ENCODE assay signal across 8 cellular contexts in genomic region chr15:90839187-90840071, GRCh38. TPM values are rescaled to one million over a fixed set of nuclear protein-coding genes. Genes with fewer than 3 reads are reported as not detected.
DNase-seq lines count a peak whose midpoint lies in the region; ATAC-seq and TF ChIP-seq lines count a peak whose summit lies in the region.

No MANE protein-coding gene starts in this region.

- DNase-seq in A673 (ENCODE audit: low spot score) = peak; percentile 93
- no peak for DNase-seq in Panc1 (ENCODE audit: low read depth, low spot score)
- DNase-seq in epithelial cell of prostate (ENCODE audit: low read depth, low spot score) = peak; percentile 37
- DNase-seq in NCI-H187 (lab: John Stamatoyannopoulos, UW) = no peak
- DNase-seq in D341Med (ENCODE audit: low spot score) = no peak

- CTCF ChIA-PET in A673 (lab: Charles Lee) (interaction anchor here (0.5 to 1.1 kb wide), 3 partner anchors 56 to 163 kb away, joined by 3 to 4 read pairs (median 3); no protein-coding TSS in a partner anchor), Panc1 (lab: Charles Lee) (interaction anchor here (0.5 to 0.6 kb wide), 2 partner anchors 20 to 627 kb away, joined by 3 to 5 read pairs; no protein-coding TSS in a partner anchor)

- peak overlapping the region; percentile 51 for H3K27ac ChIP-seq in A673 (ENCODE audit: low read depth, low read length, poor library complexity, severe bottlenecking)
- no peak overlapping the region for H3K27ac ChIP-seq in Panc1 (ENCODE audit: low read length)
- H3K27ac ChIP-seq in epithelial cell of prostate = peak overlapping the region; percentile 85
- H3K27ac ChIP-seq in neutrophil = peak overlapping the region; percentile 85

- H3K4me1 ChIP-seq in A673 (ENCODE audit: insufficient read depth, low read length, poor library complexity, severe bottlenecking) (peaks cover 16% of the 10 kb centered on the region), Panc1 (ENCODE audit: control insufficient read depth, insufficient read depth, low read length) (no peaks in the 10 kb centered on the region), neutrophil (ENCODE audit: control insufficient read depth in 1 of 2, insufficient read depth in 1 of 2, low read depth in 1 of 2, low read length in 1 of 2) (peaks cover 39 to 41% of the 10 kb centered on the region in 2 experiments)

- ATAC-seq in GM18858 (IDR thresholded peaks at IDR 0.05; ENCODE audit: unreplicated experiment) (peak; percentile 46), HG03066 (IDR thresholded peaks at IDR 0.05; ENCODE audit: low read depth, unreplicated experiment) (peak; percentile 74), Panc1 (0 out of 2 replicates have a peak, but pooled peaks have one; percentile 29)

- TF ChIP-seq CTCF in A673 (conservative IDR thresholded peaks at IDR 0.05; ENCODE audit: low read depth, low read length) (no peak), Panc1 (IDR thresholded peaks at IDR 0.05) (no peak), neutrophil (IDR thresholded peaks at IDR 0.05) (no peak)

- POLR2A ChIA-PET in A673 (lab: Charles Lee; ENCODE audit: low non-redundant PET) = interaction anchor here (0.6 kb wide), 2 partner anchors 13 to 64 kb away, joined by 3 to 8 read pairs; partner anchors contain the start of gene MAN2A2
- POLR2A ChIA-PET in Panc1 (lab: Charles Lee) = interaction anchor here (0.5 kb wide), 1 partner anchor 21 kb away, joined by 3 read pairs; no protein-coding TSS in a partner anchor

- H3K4me3 ChIP-seq in A673 (ENCODE audit: low read depth, low read length, poor library complexity, severe bottlenecking) (peak overlapping the region; percentile 3), Panc1 (ENCODE audit: low read depth in 2 of 2, low read length in 2 of 2) (no peak overlapping the region), neutrophil (ENCODE audit: low read depth in 1 of 2, low read length in 1 of 2) (peak overlapping the region; percentile 56 to 59)

- intact Hi-C loops in A673 (cut with micrococcal nuclease; ENCODE audit: unreplicated experiment) = loop anchor here (2.0 kb wide), 1 partner anchor 31 kb away; no protein-coding TSS in a partner anchor
- intact Hi-C loops in Panc1 (cut with micrococcal nuclease; ENCODE audit: unreplicated experiment) = no loop called here

- in situ Hi-C loops in Panc1 (cut with HindIII; ENCODE audit: low pct_unique_long_range_greater_than_20kb, low sequenced_read_pairs) = no loop called here

- BruUV-seq in A673 (replicated peaks; lab: Mats Ljungman, UMichigan) (no TSS peak), Panc1 (replicated peaks; lab: Mats Ljungman, UMichigan) (no TSS peak)

- no peaks in the 10 kb centered on the region for H3K36me3 ChIP-seq in A673 (ENCODE audit: insufficient read depth, low read length, poor library complexity, severe bottlenecking)
- H3K36me3 ChIP-seq in Panc1 (ENCODE audit: control insufficient read depth, insufficient read depth, low read length) = no peaks in the 10 kb centered on the region
- no peaks in the 10 kb centered on the region for H3K36me3 ChIP-seq in neutrophil

- no peaks in the 10 kb centered on the region for H3K27me3 ChIP-seq in A673 (replicated peaks; ENCODE audit: insufficient read depth, low read depth, low read length, poor library complexity)
- no peaks in the 10 kb centered on the region for H3K27me3 ChIP-seq in Panc1 (ENCODE audit: control insufficient read depth, insufficient read depth, low read length)
- H3K27me3 ChIP-seq in neutrophil = no peaks in the 10 kb centered on the region

- no peaks in the 10 kb centered on the region for H3K9me3 ChIP-seq in A673 (ENCODE audit: low read depth, low read length, poor library complexity, severe bottlenecking)
- H3K9me3 ChIP-seq in Panc1 (ENCODE audit: control insufficient read depth, insufficient read depth, low read depth, low read length) = no peaks in the 10 kb centered on the region
- no peaks in the 10 kb centered on the region for H3K9me3 ChIP-seq in neutrophil

RNA-seq across cellular contexts. Expression of gene FURIN, which starts 29.0 kb away (rescaled TPM):
- 59.0 and 63.4 TPM in 2 replicates for total RNA-seq in A673 (2021)
- total RNA-seq in Panc1 (2021; ENCODE audit: unreplicated experiment) = 62.0 TPM
- polyA plus RNA-seq in Panc1 (2012; ENCODE audit: insufficient read length) = 92.5 TPM

RNA-seq across cellular contexts. Expression of gene FES, which starts 44.9 kb away (rescaled TPM):
- total RNA-seq in A673 (2021) (1.3 and 3.8 TPM in 2 replicates), Panc1 (2021; ENCODE audit: unreplicated experiment) (0.64 TPM)
- polyA plus RNA-seq in Panc1 (2012; ENCODE audit: insufficient read length) = 0.30 TPM

Comparison
In these comparisons a context has a peak if more than half of its experiments do, and no peak if none do; other contexts are left out.
1. DNase-seq: peak in A673 (single experiment) and epithelial cell of prostate (single experiment); none in Panc1 (single experiment), NCI-H187 (0 of 2) and D341Med (single experiment).
2. H3K4me3 ChIP-seq: peak in A673 (single experiment) and neutrophil (2 of 2); none in Panc1 (0 of 2).
3. Peak in every context shown above with its lines, with median percentiles within 50 percentile points of each other: ATAC-seq.